1 cellular context compared by ENCODE assay signal in genomic region chr1:161314201-161314981, GRCh38.
TF ChIP-seq lines count a peak whose summit lies in the region.

TSS of gene SDHC (plus strand) at chr1:161314381. CDS start at chr1:161314406, 25 bp downstream.

TF ChIP-seq in GM12878, 131 proteins besides CTCF, POLR2A, EP300 and RAD21 (continued from another document and continues in another):
- peak; percentile 60; the same call in 1 of the 2 replicates for TF ChIP-seq TCF3 (IDR thresholded peaks at IDR 0.05; ENCODE audit: borderline replicate concordance, insufficient read depth, low read depth, low read length)
- 0 out of 4 replicates have a peak, but pooled peaks of 1 of the 2 experiments have one; percentile 13 for TF ChIP-seq ETV6 (conservative IDR thresholded peaks at IDR 0.05 in 1 of 2, IDR thresholded peaks at IDR 0.05 in 1 of 2; ENCODE audit: borderline replicate concordance in 1 of 2, low read depth in 1 of 2)
- TF ChIP-seq BCLAF1 (IDR thresholded peaks at IDR 0.05): no peak
- peak; percentile 32; the same call in 1 of the 2 replicates for TF ChIP-seq ATF3 (IDR thresholded peaks at IDR 0.05; ENCODE audit: borderline replicate concordance, extremely low read depth, low read depth, low read length)
- no peak for TF ChIP-seq BMI1 (IDR thresholded peaks at IDR 0.05; ENCODE audit: borderline replicate concordance)
- no peak for TF ChIP-seq E4F1 (IDR thresholded peaks at IDR 0.05; ENCODE audit: borderline replicate concordance, partially characterized antibody)
- peak; percentile 74 for TF ChIP-seq NR2F1 (conservative IDR thresholded peaks at IDR 0.05)
- peak in 1 of 2 experiments; percentile 63; a peak in 3 of 4 replicates for TF ChIP-seq BHLHE40 (IDR thresholded peaks at IDR 0.05; ENCODE audit: borderline replicate concordance in 1 of 2, low read depth in 2 of 2, low read length in 1 of 2)
- no peak; the same call in 1 of the 2 replicates for TF ChIP-seq CHD2 (IDR thresholded peaks at IDR 0.05; ENCODE audit: borderline replicate concordance, low read depth, low read length)
- no peak for TF ChIP-seq ZBTB4 (CRISPR knock-in tag; IDR thresholded peaks at IDR 0.05)
- TF ChIP-seq CHD4 (IDR thresholded peaks at IDR 0.05): no peak
- no peak for TF ChIP-seq ZNF24 (IDR thresholded peaks at IDR 0.05)
- peak; percentile 49 for TF ChIP-seq SPI1 (IDR thresholded peaks at IDR 0.05; ENCODE audit: borderline replicate concordance, insufficient read depth, low read depth, low read length)
- TF ChIP-seq RUNX3 (IDR thresholded peaks at IDR 0.05; ENCODE audit: low read length): no peak
- no peak for TF ChIP-seq BCL3 (IDR thresholded peaks at IDR 0.05; ENCODE audit: borderline replicate concordance, insufficient read depth, low read depth, low read length, poor library complexity, severe bottlenecking)
- TF ChIP-seq GATAD2B (conservative IDR thresholded peaks at IDR 0.05; ENCODE audit: low read depth): no peak
- no peak for TF ChIP-seq ASH2L (IDR thresholded peaks at IDR 0.05; ENCODE audit: borderline replicate concordance, low read depth)
- 0 out of 2 replicates have a peak, but pooled peaks have one; percentile 24 for TF ChIP-seq HDGF (IDR thresholded peaks at IDR 0.05)
- no peak for TF ChIP-seq HSF1 (IDR thresholded peaks at IDR 0.05; ENCODE audit: low read depth, low read length)
- TF ChIP-seq IKZF2 (IDR thresholded peaks at IDR 0.05): no peak
- TF ChIP-seq CEBPB (IDR thresholded peaks at IDR 0.05; ENCODE audit: borderline replicate concordance in 1 of 2, low read depth in 2 of 2, low read length in 2 of 2): no peak
- TF ChIP-seq IRF4 (IDR thresholded peaks at IDR 0.05; ENCODE audit: low read depth, low read length): 0 out of 2 replicates have a peak, but pooled peaks have one; percentile 41
- peak; percentile 65 for TF ChIP-seq SMAD5 (IDR thresholded peaks at IDR 0.05; ENCODE audit: low read depth)
- TF ChIP-seq ZSCAN29 (IDR thresholded peaks at IDR 0.05): no peak
- no peak for TF ChIP-seq PBX3 (IDR thresholded peaks at IDR 0.05; ENCODE audit: insufficient replicate concordance, low read depth, low read length)
- no peak for TF ChIP-seq CUX1 (IDR thresholded peaks at IDR 0.05; ENCODE audit: insufficient replicate concordance, low read depth, low read length)
- no peak for TF ChIP-seq SUPT20H (IDR thresholded peaks at IDR 0.05; ENCODE audit: borderline replicate concordance, control insufficient read depth, low read depth, low read length)
- no peak for TF ChIP-seq SREBF2 (IDR thresholded peaks at IDR 0.05; ENCODE audit: low read length)
- peak; percentile 68; the same call in 1 of the 2 replicates for TF ChIP-seq ELK1 (IDR thresholded peaks at IDR 0.05; ENCODE audit: low read depth, low read length)
- TF ChIP-seq NRF1 (conservative IDR thresholded peaks at IDR 0.05; ENCODE audit: low read depth, low read length): no peak
- TF ChIP-seq CREB1 (IDR thresholded peaks at IDR 0.05; ENCODE audit: low read depth): peak; percentile 94
